Comparison of ENCODE assay signal across 8 cellular contexts in genomic region chr11:117806906-117807305, GRCh38. TPM values are rescaled to one million over a fixed set of nuclear protein-coding genes. Genes with fewer than 3 reads are reported as not detected.
"Had no signal": no experiment of that assay in that cellular context is flagged by ENCODE, and none has a peak within 500 bp of the region (broad histone marks: within the 10 kb centered on the region; RNA-seq: fewer than 3 reads in every experiment).

No MANE protein-coding gene starts in this region.

- H3K9ac ChIP-seq: neural progenitor cell had no signal

- H3K36me3 ChIP-seq: neural progenitor cell had no signal

- H3K27me3 ChIP-seq: testis had no signal

- FAIRE-seq: keratinocyte, small intestine had no signal

- H3K27ac ChIP-seq: foreskin keratinocyte, neural progenitor cell, testis had no signal

- H3K4me3 ChIP-seq: lung, neural progenitor cell, testis had no signal

- H2AFZ ChIP-seq: neural progenitor cell had no signal

- H3K9me3 ChIP-seq: testis had no signal

- H3K4me2 ChIP-seq: neural progenitor cell had no signal

- DNase-seq: foreskin keratinocyte; stimulated activated naive B cell treated with anti-CD40 and anti-IgM and Interleukin-4, amounts not matched to agents 10 μg/mL and 1 μg/mL and 100 μg/mL, for 72 hours had no signal

- H3K4me1 ChIP-seq: foreskin keratinocyte, neural progenitor cell had no signal

RNA-seq across cellular contexts. Expression of gene DSCAML1, which starts 9.9 kb away (rescaled TPM):
- total RNA-seq: foreskin keratinocyte, glomerular endothelial cell had no signal

RNA-seq across cellular contexts. Expression of gene FXYD2, which starts 17.6 kb away (rescaled TPM):
- total RNA-seq: foreskin keratinocyte had no signal
